Comparison of ENCODE assay signal across 8 cellular contexts in the genomic region with DNA sequence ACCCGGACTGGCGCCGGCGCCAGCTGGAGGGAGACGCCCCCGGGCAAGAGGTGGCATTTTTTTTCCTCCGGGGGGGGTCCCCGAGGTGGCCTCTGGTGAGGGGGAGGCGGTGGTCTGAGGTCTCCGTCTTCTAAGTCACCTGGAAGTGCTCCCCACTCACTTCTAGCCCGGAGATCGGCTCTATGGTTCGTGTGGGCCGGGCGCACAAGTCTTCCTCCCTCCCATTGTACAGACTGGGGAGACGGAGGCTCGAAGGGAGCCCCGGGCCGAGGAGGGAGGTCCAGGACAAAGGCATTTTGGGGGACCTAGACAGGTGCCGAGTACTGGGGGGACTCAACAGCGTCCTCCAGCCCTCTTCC. TPM values are rescaled to one million over a fixed set of nuclear protein-coding genes. Genes with fewer than 3 reads are reported as not detected.
DNase-seq lines count a peak whose midpoint lies in the region; ATAC-seq and TF ChIP-seq lines count a peak whose summit lies in the region.

No MANE protein-coding gene starts in this region.

- no peaks in the 10 kb centered on the region for H3K36me3 Mint-ChIP-seq in osteocyte (ENCODE audit: unreplicated experiment)

- no peak for TF ChIP-seq CTCF in osteocyte (IDR thresholded peaks at IDR 0.05)
- TF ChIP-seq CTCF in OCI-LY7 (conservative IDR thresholded peaks at IDR 0.05; ENCODE audit: low read length), result no peak

- H3K27me3 Mint-ChIP-seq in osteocyte (ENCODE audit: unreplicated experiment), result peaks cover 45% of the 10 kb centered on the region

- no peak overlapping the region for H2AFZ ChIP-seq in OCI-LY7 (ENCODE audit: low read length)

- POLR2A ChIA-PET in OCI-LY7 (lab: Charles Lee), result no interaction called here

- ATAC-seq in GM19395 (IDR thresholded peaks at IDR 0.05; ENCODE audit: unreplicated experiment) (no peak), HG03354 (IDR thresholded peaks at IDR 0.05; ENCODE audit: poor library complexity, severe bottlenecking, unreplicated experiment) (no peak)

- peak overlapping the region; percentile 48 for H3K4me3 Mint-ChIP-seq in osteocyte (ENCODE audit: unreplicated experiment)

- H3K4me3 ChIP-seq in OCI-LY7 (ENCODE audit: low read depth, low read length, poor library complexity, severe bottlenecking), result no peak overlapping the region

- H4K20me1 ChIP-seq in OCI-LY7 (ENCODE audit: insufficient read depth, low read length), result no peaks in the 10 kb centered on the region; the same call in 1 of the 2 replicates

- intact Hi-C loops in OCI-LY7 (cut with micrococcal nuclease; ENCODE audit: unreplicated experiment), result no loop called here

- H3K27ac ChIP-seq in OCI-LY7 (ENCODE audit: low read depth, low read length, poor library complexity, severe bottlenecking), result no peak overlapping the region

- BruUV-seq in OCI-LY7 (replicated peaks; lab: Mats Ljungman, UMichigan), result no TSS peak

- CTCF ChIA-PET in OCI-LY7 (lab: Charles Lee; ENCODE audit: unreplicated experiment), result no interaction called here

- no peak overlapping the region for H3K4me2 ChIP-seq in OCI-LY7 (ENCODE audit: low read length)

- H3K36me3 ChIP-seq in OCI-LY7 (ENCODE audit: insufficient read depth, low read length), result no peaks in the 10 kb centered on the region

- H3K9me3 ChIP-seq in OCI-LY7 (ENCODE audit: low read length), result no peaks in the 10 kb centered on the region

- no peaks in the 10 kb centered on the region for H3K79me2 ChIP-seq in OCI-LY7 (ENCODE audit: insufficient read depth, low read depth, low read length)

- no peaks in the 10 kb centered on the region for H3K9me2 ChIP-seq in OCI-LY7 (ENCODE audit: insufficient read depth, low read length)

- H3K27ac Mint-ChIP-seq in osteocyte (ENCODE audit: unreplicated experiment), result no peak overlapping the region

- H3K4me1 Mint-ChIP-seq in osteocyte (ENCODE audit: unreplicated experiment), result peaks cover 34% of the 10 kb centered on the region

- no peaks in the 10 kb centered on the region for H3K9me3 Mint-ChIP-seq in osteocyte (ENCODE audit: unreplicated experiment)

- H3K4me1 ChIP-seq in OCI-LY7 (ENCODE audit: insufficient read depth, low read length, poor library complexity, severe bottlenecking), result no peaks in the 10 kb centered on the region

- DNase-seq in DMS53 treated with DMSO at 0.1 percent for 48 hours (lab: John Stamatoyannopoulos, UW; ENCODE audit: unreplicated experiment) (peak; percentile 6), NCI-H1105 treated with DMSO at 0.1 percent for 48 hours (lab: John Stamatoyannopoulos, UW) (peak; percentile 63), dermis blood vessel endothelial cell (peak; percentile 49), osteocyte (ENCODE audit: extremely low spot score, unreplicated experiment) (no peak), OCI-LY7 (ENCODE audit: low spot score) (no peak), amygdala (lab: John Stamatoyannopoulos, UW) (no peak)

RNA-seq across cellular contexts. Expression of a gene that starts 4.4 kb away (rescaled TPM):
- total RNA-seq in dermis blood vessel endothelial cell (12.9 and 25.0 TPM in 2 replicates), osteocyte (0.67 and 0.91 TPM in 2 replicates), OCI-LY7 (2022) (not detected in 2 replicates)
- total RNA-seq in OCI-LY7 (2014; rRNA removed; shearing (Covaris generic)), result not detected in 2 replicates

RNA-seq across cellular contexts. Expression of a gene that starts 21.9 kb away (rescaled TPM):
- total RNA-seq in dermis blood vessel endothelial cell, result not detected in 2 replicates
- total RNA-seq in osteocyte, result not detected in 2 replicates
- not detected in 2 replicates for total RNA-seq in OCI-LY7 (2014; rRNA removed; shearing (Covaris generic))
- not detected in 2 replicates for total RNA-seq in OCI-LY7 (2022)

Comparison
In these comparisons a context has a peak if more than half of its experiments do, and no peak if none do; other contexts are left out.
1. DNase-seq: peak in DMS53 treated with DMSO at 0.1 percent for 48 hours (single experiment), NCI-H1105 treated with DMSO at 0.1 percent for 48 hours (single experiment) and dermis blood vessel endothelial cell (single experiment); none in osteocyte (single experiment), OCI-LY7 (single experiment) and amygdala (0 of 56).